In genomic region chr15:25862469-25863066, GRCh38 we compare ENCODE assay signal across 9 cellular contexts. TPM values are rescaled to one million over a fixed set of nuclear protein-coding genes. Genes with fewer than 3 reads are reported as not detected.
DNase-seq lines count a peak whose midpoint lies in the region; ATAC-seq and TF ChIP-seq lines count a peak whose summit lies in the region.
"Had no signal": no experiment of that assay in that cellular context is flagged by ENCODE, and none has a peak within 500 bp of the region (broad histone marks: within the 10 kb centered on the region; RNA-seq: fewer than 3 reads in every experiment).

No MANE protein-coding gene starts in this region.

- no peak overlapping the region for H3K4ac ChIP-seq in trophoblast cell (ENCODE audit: low read depth, low read length)

- H4K91ac ChIP-seq in trophoblast cell (ENCODE audit: low read depth, low read length), result no peak overlapping the region

- no peaks in the 10 kb centered on the region for H3K36me3 ChIP-seq in trophoblast cell (ENCODE audit: control insufficient read depth in 1 of 2, insufficient read depth in 2 of 2, low read length in 2 of 2)

- no peak overlapping the region for H2BK12ac ChIP-seq in trophoblast cell (ENCODE audit: low read length)

- no peak overlapping the region for H2BK120ac ChIP-seq in trophoblast cell (ENCODE audit: insufficient read depth, low read length, poor library complexity)

- peak overlapping the region; percentile 64 for H3K4me3 ChIP-seq in HFF-Myc (replicated peaks; ENCODE audit: low read depth, low read length)
- peak overlapping the region; percentile 63 for H3K4me3 ChIP-seq in trophoblast cell (ENCODE audit: low read depth, low read length)
- H3K4me3 ChIP-seq: K562 had no signal

- no peak overlapping the region for H3K18ac ChIP-seq in trophoblast cell (ENCODE audit: low read length)

- WGBS in trophoblast cell (ENCODE audit: extremely low coverage, insufficient coverage, insufficient read length), result no CpG with 5 or more reads among the region's 62 CpGs

- no peak overlapping the region for H3K9ac ChIP-seq in trophoblast cell (ENCODE audit: low read length)

- H3K79me1 ChIP-seq in trophoblast cell (ENCODE audit: low read length), result no peaks in the 10 kb centered on the region

- H3K27me3 ChIP-seq in foreskin keratinocyte (peaks cover 16% of the 10 kb centered on the region), trophoblast cell (ENCODE audit: insufficient read depth, low read length) (peaks cover 33% of the 10 kb centered on the region)

- no peak overlapping the region for H3K14ac ChIP-seq in trophoblast cell (ENCODE audit: low read length)

- H2BK5ac ChIP-seq in trophoblast cell (ENCODE audit: low read depth, low read length, poor library complexity), result no peak overlapping the region

- no peak for TF ChIP-seq CTCF in HFF-Myc (IDR thresholded peaks at IDR 0.05; ENCODE audit: low read depth, low read length, missing control alignments)
- TF ChIP-seq CTCF in foreskin keratinocyte (conservative IDR thresholded peaks at IDR 0.05), result no peak

- H3K23ac ChIP-seq in trophoblast cell (ENCODE audit: low read length), result no peak overlapping the region

- peaks cover 12% of the 10 kb centered on the region for H3K36me3 Mint-ChIP-seq in activated T-cell treated with anti-CD3 and anti-CD28 coated beads, Interleukin-2, amount 50 U/mL, for 4 hours (ENCODE audit: insufficient read depth)

- H2AFZ ChIP-seq in trophoblast cell (ENCODE audit: insufficient read depth, low read length, poor library complexity), result no peak overlapping the region

- H3K4me1 ChIP-seq in foreskin keratinocyte (no peaks in the 10 kb centered on the region), trophoblast cell (ENCODE audit: control insufficient read depth in 1 of 2, insufficient read depth in 2 of 2, low read length in 2 of 2) (peaks cover 0 to 9% of the 10 kb centered on the region in 2 experiments)

- H3K27me3 Mint-ChIP-seq in activated T-cell treated with anti-CD3 and anti-CD28 coated beads, Interleukin-2, amount 50 U/mL, for 4 hours (ENCODE audit: low read depth), result peaks cover 2% of the 10 kb centered on the region

- DNase-seq in HFF-Myc (ENCODE audit: extremely low read depth, low read depth), result no peak
- DNase-seq in activated T-cell treated with anti-CD3 and anti-CD28 coated beads, Interleukin-2, amount 50 U/mL, for 4 hours, result peak; percentile 63
- peak in 1 of 2 donors; percentile 11 for DNase-seq in foreskin keratinocyte
- DNase-seq in trophoblast cell, result peak in 1 of 2 donors; percentile 47
- no peak for DNase-seq in cerebellum (ENCODE audit: low spot score)
- no peak for DNase-seq in RKO (ENCODE audit: low spot score)
- no peak for DNase-seq in NCI-H774 (lab: John Stamatoyannopoulos, UW)
- DNase-seq in DMS79 (lab: John Stamatoyannopoulos, UW), result no peak

- H4K12ac ChIP-seq in trophoblast cell (ENCODE audit: low read depth, low read length), result no peak overlapping the region

- peak overlapping the region; percentile 79 for H3K4me2 ChIP-seq in trophoblast cell (ENCODE audit: low read length)

- H3K79me2 ChIP-seq in trophoblast cell (ENCODE audit: control insufficient read depth, insufficient read depth, low read length, poor library complexity), result no peaks in the 10 kb centered on the region

- no peak overlapping the region for H3K27ac ChIP-seq in foreskin keratinocyte
- no peak overlapping the region for H3K27ac ChIP-seq in trophoblast cell (ENCODE audit: low read depth, low read length)

- H3K4me3 Mint-ChIP-seq in activated T-cell treated with anti-CD3 and anti-CD28 coated beads, Interleukin-2, amount 50 U/mL, for 4 hours, result peak overlapping the region; percentile 94

- no peaks in the 10 kb centered on the region for H3K9me3 Mint-ChIP-seq in activated T-cell treated with anti-CD3 and anti-CD28 coated beads, Interleukin-2, amount 50 U/mL, for 4 hours

- H3K9me3 ChIP-seq in trophoblast cell (ENCODE audit: insufficient read depth, low read depth, low read length), result peaks cover 3% of the 10 kb centered on the region

- peak; percentile 52 to 59 for ATAC-seq in activated T-cell treated with anti-CD3 and anti-CD28 coated beads, Interleukin-2, amount 50 U/mL, for 4 hours
- ATAC-seq in foreskin keratinocyte, result peak; percentile 8
- ATAC-seq: K562 had no signal

- no peak overlapping the region for H4K8ac ChIP-seq in trophoblast cell (ENCODE audit: low read depth, low read length)

- H2AK5ac ChIP-seq in trophoblast cell (ENCODE audit: low read length), result no peak overlapping the region

- peaks cover 48% of the 10 kb centered on the region for H3K4me1 Mint-ChIP-seq in activated T-cell treated with anti-CD3 and anti-CD28 coated beads, Interleukin-2, amount 50 U/mL, for 4 hours (ENCODE audit: low read depth)

RNA-seq across cellular contexts. Expression of gene ATP10A, which starts 0.6 kb away (rescaled TPM):
- 10 to 100 TPM; 27.0 to 31.6 (median 31.3) TPM for total RNA-seq in activated T-cell treated with anti-CD3 and anti-CD28 coated beads, Interleukin-2, amount 50 U/mL, for 4 hours
- not detected in 2 replicates for total RNA-seq in foreskin keratinocyte
- not detected in 2 replicates for polyA plus RNA-seq in foreskin keratinocyte
- polyA plus RNA-seq in trophoblast cell (2013), result 0.07 and 0.18 TPM in 2 replicates
- 1.6 TPM for total RNA-seq in cerebellum
- polyA plus RNA-seq: K562 had no signal

Comparison
In these comparisons a context has a peak if more than half of its experiments do, and no peak if none do; other contexts are left out.
1. RNA of gene ATP10A, which starts 0.6 kb away (total RNA-seq): 27.0 to 31.6 TPM in activated T-cell treated with anti-CD3 and anti-CD28 coated beads, Interleukin-2, amount 50 U/mL, for 4 hours; 1.6 TPM in cerebellum (single experiment) and not detected in foreskin keratinocyte; every median in the first group is over 10 times any median in the second.